ENCODE assay signal across 8 cellular contexts in genomic region chr15:90101130-90101968, GRCh38. TPM values are rescaled to one million over a fixed set of nuclear protein-coding genes. Genes with fewer than 3 reads are reported as not detected.
DNase-seq lines count a peak whose midpoint lies in the region; ATAC-seq and TF ChIP-seq lines count a peak whose summit lies in the region.

No MANE protein-coding gene starts in this region.

- no peak for TF ChIP-seq CTCF in right atrium auricular region (IDR thresholded peaks at IDR 0.05)

- intact Hi-C loops in posterior vena cava (cut with DNase I) = no loop called here

- H3K4me1 ChIP-seq in right atrium auricular region = peaks cover 0 to 64% of the 10 kb centered on the region in 2 donors

- H3K9me3 ChIP-seq in right atrium auricular region = no peaks in the 10 kb centered on the region

- peak overlapping the region; percentile 78 to 81 for H3K4me3 ChIP-seq in right atrium auricular region

- no peaks in the 10 kb centered on the region for H3K36me3 ChIP-seq in right atrium auricular region

- DNase-seq in CD1c-positive myeloid dendritic cell (ENCODE audit: extremely low spot score) = peak; percentile 73
- DNase-seq in NCI-H748 (lab: John Stamatoyannopoulos, UW; ENCODE audit: unreplicated experiment) = peak; percentile 58
- DNase-seq in amygdala (lab: John Stamatoyannopoulos, UW) = peak in 48 of 56 donors; percentile 45 to 87 (median 71)
- no peak for DNase-seq in right atrium auricular region (ENCODE audit: low spot score)
- DNase-seq in posterior vena cava (ENCODE audit: low spot score) = peak; percentile 89

- peak overlapping the region; percentile 91 to 92 for H3K27ac ChIP-seq in right atrium auricular region

- no peaks in the 10 kb centered on the region for H3K27me3 ChIP-seq in right atrium auricular region

- ATAC-seq in GM21367 (IDR thresholded peaks at IDR 0.05; ENCODE audit: unreplicated experiment) (peak; percentile 11), HG03521 (IDR thresholded peaks at IDR 0.05; ENCODE audit: unreplicated experiment) (no peak), GM18867 (IDR thresholded peaks at IDR 0.05; ENCODE audit: unreplicated experiment) (no peak)

RNA-seq across cellular contexts. Expression of gene IDH2, which starts 0.9 kb away (rescaled TPM):
- total RNA-seq in right atrium auricular region = 100 to 1,000 TPM; 119 to 249 TPM
- total RNA-seq in posterior vena cava = 100 to 1,000 TPM in 1 of 2 donors, 10 to 100 TPM in 1; 68.7 to 103 TPM
